24 cellular contexts compared by ENCODE assay signal in the genomic region with DNA sequence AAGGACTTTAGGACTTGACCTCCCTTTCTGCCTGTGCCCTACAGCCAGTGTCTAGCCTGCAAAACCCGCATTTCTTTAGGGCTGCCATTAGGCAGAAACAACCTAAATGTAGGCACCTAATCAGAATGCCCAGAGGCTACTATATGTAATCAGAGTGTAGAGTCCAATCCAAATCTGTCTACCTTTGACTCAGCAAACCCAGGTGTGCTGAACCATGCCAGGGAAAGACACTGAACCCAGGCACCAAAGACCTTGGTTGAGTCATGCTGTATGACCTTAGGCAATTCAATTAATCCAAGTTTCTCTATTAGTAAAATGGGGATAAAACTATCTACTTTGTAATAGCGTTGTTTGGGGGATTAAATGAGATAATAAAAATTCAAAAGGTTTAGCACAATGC. TPM values are rescaled to one million over a fixed set of nuclear protein-coding genes. Genes with fewer than 3 reads are reported as not detected.
DNase-seq lines count a peak whose midpoint lies in the region; TF ChIP-seq lines count a peak whose summit lies in the region.
"Had no signal": no experiment of that assay in that cellular context is flagged by ENCODE, and none has a peak within 500 bp of the region (broad histone marks: within the 10 kb centered on the region; RNA-seq: fewer than 3 reads in every experiment).

No MANE protein-coding gene starts in this region.

- peak; percentile 16 for DNase-seq in RWPE1 (ENCODE audit: low spot score)
- DNase-seq in ecto neural progenitor cell (ENCODE audit: low spot score): peak; percentile 4
- no peak for DNase-seq in hepatocyte (ENCODE audit: low spot score)
- peak; percentile 46 for DNase-seq in renal cortical epithelial cell (ENCODE audit: low read depth)
- no peak for DNase-seq in NK-92 treated with Interleukin-12 subunit alpha and Interleukin-12 subunit beta, amount 100 ng/mL, for 24 hours (lab: John Stamatoyannopoulos, UW)
- DNase-seq in NCI-H524 treated with DMSO at 0.1 percent for 48 hours (lab: John Stamatoyannopoulos, UW): no peak
- DNase-seq in CD8-positive, alpha-beta memory T cell: no peak
- DNase-seq in HK-2 (ENCODE audit: unreplicated experiment): no peak
- DNase-seq: AML-193; C1 segment of cervical spinal cord; CD4-positive, alpha-beta memory T cell; NCI-H1092 treated with DMSO at 0.1 percent for 48 hours; NCI-H1436; NCI-H187; NCI-H2171 treated with DMSO at 0.1 percent for 48 hours; NCI-H345; NCI-H524; NCI-H82; SIG-M5; SW 1271 had no signal

- no peaks in the 10 kb centered on the region for H3K9me3 Mint-ChIP-seq in CD8-positive, alpha-beta memory T cell

- H2AFZ ChIP-seq in hepatocyte: no peak overlapping the region

- no peak overlapping the region for H3K4me3 ChIP-seq in hepatocyte
- no peak overlapping the region for H3K4me3 ChIP-seq in CD8-positive, alpha-beta memory T cell (ENCODE audit: low read length)
- H3K4me3 ChIP-seq: A549, SK-N-MC had no signal

- CTCF ChIA-PET in RWPE1 (lab: Yijun Ruan, JAX): no interaction called here
- CTCF ChIA-PET in CD8-positive, alpha-beta memory T cell (lab: Charles Lee): no interaction called here

- H3K9me3 ChIP-seq in hepatocyte (ENCODE audit: low read depth): no peaks in the 10 kb centered on the region
- H3K9me3 ChIP-seq in CD8-positive, alpha-beta memory T cell (ENCODE audit: low read length): no peaks in the 10 kb centered on the region
- H3K9me3 ChIP-seq: A549, Caco-2 had no signal

- POLR2A ChIA-PET in RWPE1 (lab: Yijun Ruan, JAX; ENCODE audit: low non-redundant PET): no interaction called here
- POLR2A ChIA-PET in CD8-positive, alpha-beta memory T cell (lab: Charles Lee): no interaction called here

- no peaks in the 10 kb centered on the region for H3K9me2 ChIP-seq in hepatocyte (replicated peaks; ENCODE audit: insufficient read depth)

- no peaks in the 10 kb centered on the region for H3K36me3 ChIP-seq in hepatocyte (replicated peaks; ENCODE audit: insufficient read depth, low read depth)
- no peaks in the 10 kb centered on the region for H3K36me3 ChIP-seq in CD8-positive, alpha-beta memory T cell (ENCODE audit: insufficient read depth, low read length)

- H3K27ac ChIP-seq in RWPE1 (no peak overlapping the region), hepatocyte (peak overlapping the region; percentile 39)
- H3K27ac ChIP-seq in CD8-positive, alpha-beta memory T cell (ENCODE audit: low read depth, low read length): no peak overlapping the region
- H3K27ac ChIP-seq: A549, SK-N-MC had no signal

- H3K4me1 ChIP-seq in hepatocyte (ENCODE audit: insufficient read depth): no peaks in the 10 kb centered on the region
- no peaks in the 10 kb centered on the region for H3K4me1 ChIP-seq in CD8-positive, alpha-beta memory T cell (ENCODE audit: insufficient read depth, low read length)
- H3K4me1 ChIP-seq: A549 had no signal

- H3K27me3 Mint-ChIP-seq in CD8-positive, alpha-beta memory T cell: peaks cover 0 to 2% of the 10 kb centered on the region in 2 donors

- no peak overlapping the region for H3K27ac Mint-ChIP-seq in CD8-positive, alpha-beta memory T cell
- H3K27ac Mint-ChIP-seq: CD4-positive, alpha-beta memory T cell had no signal

- no peak overlapping the region for H3K4me2 ChIP-seq in hepatocyte
- H3K4me2 ChIP-seq: A549 had no signal

- no peaks in the 10 kb centered on the region for H4K20me1 ChIP-seq in hepatocyte (ENCODE audit: insufficient read depth, poor library complexity, severe bottlenecking)

- WGBS in hepatocyte (ENCODE audit: low lambda C conversion rate, missing lambda C conversion rate): 79% methylated on average over 2 of the region's 2 CpGs

- no peaks in the 10 kb centered on the region for H3K27me3 ChIP-seq in hepatocyte
- no peaks in the 10 kb centered on the region for H3K27me3 ChIP-seq in CD8-positive, alpha-beta memory T cell (ENCODE audit: insufficient read depth, low read length, poor library complexity, severe bottlenecking)

- no peaks in the 10 kb centered on the region for H3K79me2 ChIP-seq in hepatocyte

- H3K36me3 Mint-ChIP-seq in CD8-positive, alpha-beta memory T cell: no peaks in the 10 kb centered on the region

- no peak for TF ChIP-seq CTCF in RWPE1 (conservative IDR thresholded peaks at IDR 0.05; ENCODE audit: low read depth)
- TF ChIP-seq CTCF in hepatocyte (IDR thresholded peaks at IDR 0.05; ENCODE audit: poor library complexity): no peak

- H3K4me1 Mint-ChIP-seq in CD8-positive, alpha-beta memory T cell: no peaks in the 10 kb centered on the region
- H3K4me1 Mint-ChIP-seq: CD4-positive, alpha-beta memory T cell had no signal

- H3K4me3 Mint-ChIP-seq in CD8-positive, alpha-beta memory T cell: no peak overlapping the region
- H3K4me3 Mint-ChIP-seq: CD4-positive, alpha-beta memory T cell had no signal

RNA-seq across cellular contexts. Expression of a gene that starts 20.7 kb away (rescaled TPM):
- total RNA-seq in hepatocyte: 0.33 and 0.56 TPM in 2 replicates
- 0.06 and 0.36 TPM in 2 replicates for polyA plus RNA-seq in hepatocyte
- 0.20 and 1.6 TPM in 2 replicates for total RNA-seq in renal cortical epithelial cell
- under 1 TPM; 0.31 to 0.40 TPM for total RNA-seq in CD8-positive, alpha-beta memory T cell
- 0.07 TPM for polyA plus RNA-seq in CD8-positive, alpha-beta memory T cell
- total RNA-seq: HT-29 had no signal

RNA-seq across cellular contexts. Expression of a gene that starts 37.3 kb away (rescaled TPM):
- total RNA-seq in hepatocyte (6.0 and 6.2 TPM in 2 replicates), renal cortical epithelial cell (5.4 and 9.5 TPM in 2 replicates)
- 4.5 and 7.3 TPM in 2 replicates for polyA plus RNA-seq in hepatocyte
- 1 to 10 TPM; 2.3 TPM for total RNA-seq in CD8-positive, alpha-beta memory T cell
- 4.3 TPM for polyA plus RNA-seq in CD8-positive, alpha-beta memory T cell
- total RNA-seq: Caco-2, HT-29 had no signal

RNA-seq across cellular contexts. Expression of a gene that starts 58.4 kb away (rescaled TPM):
- total RNA-seq in hepatocyte: 1.4 and 2.2 TPM in 2 replicates
- 2.9 and 10.4 TPM in 2 replicates for polyA plus RNA-seq in hepatocyte
- total RNA-seq in renal cortical epithelial cell: 93.3 and 151 TPM in 2 replicates
- total RNA-seq in CD8-positive, alpha-beta memory T cell: under 1 TPM; 0.62 to 0.74 TPM
- not detected for polyA plus RNA-seq in CD8-positive, alpha-beta memory T cell
- total RNA-seq: Caco-2 had no signal
- polyA plus RNA-seq: CD4-positive, alpha-beta memory T cell had no signal

Comparison
In these comparisons a context has a peak if more than half of its experiments do, and no peak if none do; other contexts are left out.
1. DNase-seq: peak in RWPE1 (single experiment), ecto neural progenitor cell (single experiment) and renal cortical epithelial cell (single experiment); none in hepatocyte (single experiment), NK-92 treated with Interleukin-12 subunit alpha and Interleukin-12 subunit beta, amount 100 ng/mL, for 24 hours (single experiment), NCI-H524 treated with DMSO at 0.1 percent for 48 hours (single experiment), CD8-positive, alpha-beta memory T cell (0 of 5) and HK-2 (single experiment).
2. RNA of a gene that starts 58.4 kb away (total RNA-seq): 93.3 to 151 TPM in renal cortical epithelial cell; 1.4 to 2.2 TPM in hepatocyte and 0.62 to 0.74 TPM in CD8-positive, alpha-beta memory T cell; every median in the first group is over 10 times any median in the second.